ENCODE assay signal across 1 cellular context in genomic region chr17:75046583-75047289, GRCh38.
TF ChIP-seq lines count a peak whose summit lies in the region.

TSS of gene ATP5PD (minus strand) at chr17:75046969. CDS start at chr17:75042650, 4,319 bp downstream.
TSS of gene KCTD2 (plus strand) at chr17:75047225. CDS start at chr17:75047251, 26 bp downstream.

TF ChIP-seq in K562, 482 proteins besides CTCF, POLR2A, EP300 and RAD21 (continued from another document and continues in another):
- TF ChIP-seq SNAPC5 (CRISPR knock-in tag; IDR thresholded peaks at IDR 0.05): no peak
- peak; percentile 97 for TF ChIP-seq GABPB1 (CRISPR knock-in tag; IDR thresholded peaks at IDR 0.05)
- TF ChIP-seq KLF13 (tag; IDR thresholded peaks at IDR 0.05; ENCODE audit: borderline replicate concordance, low read depth): no peak
- TF ChIP-seq NR1H2 (CRISPR knock-in tag; IDR thresholded peaks at IDR 0.05): no peak
- TF ChIP-seq PRMT5 (CRISPR knock-in tag; IDR thresholded peaks at IDR 0.05): no peak
- TF ChIP-seq ZNF764 (CRISPR knock-in tag; IDR thresholded peaks at IDR 0.05; ENCODE audit: low read depth): no peak
- no peak for TF ChIP-seq ZNF395 (CRISPR knock-in tag; IDR thresholded peaks at IDR 0.05)
- TF ChIP-seq ZNF695 (CRISPR knock-in tag; IDR thresholded peaks at IDR 0.05): no peak
- no peak for TF ChIP-seq MGA (IDR thresholded peaks at IDR 0.05)
- TF ChIP-seq KLF10 (CRISPR knock-in tag; IDR thresholded peaks at IDR 0.05): no peak
- no peak for TF ChIP-seq PRPF4 (IDR thresholded peaks at IDR 0.05; ENCODE audit: insufficient read depth, low read depth, low read length, poor library complexity, severe bottlenecking)
- no peak for TF ChIP-seq FOXO4 (CRISPR knock-in tag; IDR thresholded peaks at IDR 0.05)
- TF ChIP-seq ZNF655 (CRISPR knock-in tag; IDR thresholded peaks at IDR 0.05): no peak
- 0 out of 2 replicates have a peak, but pooled peaks have one; percentile 35 for TF ChIP-seq ILF3 (IDR thresholded peaks at IDR 0.05; ENCODE audit: borderline replicate concordance)
- no peak for TF ChIP-seq SLC30A9 (CRISPR knock-in tag; IDR thresholded peaks at IDR 0.05)
- TF ChIP-seq ZNF253 (CRISPR knock-in tag; conservative IDR thresholded peaks at IDR 0.05): no peak
- TF ChIP-seq ZBTB2 (IDR thresholded peaks at IDR 0.05): no peak
- TF ChIP-seq NONO (IDR thresholded peaks at IDR 0.05; ENCODE audit: low read depth in 2 of 2, low read length in 1 of 2): peak in 1 of 2 experiments; percentile 98; a peak in 2 of 4 replicates
- TF ChIP-seq SOX6 (IDR thresholded peaks at IDR 0.05): peak; percentile 39
- no peak for TF ChIP-seq POLR3A (IDR thresholded peaks at IDR 0.05; ENCODE audit: borderline replicate concordance, extremely low read depth, insufficient read depth, insufficient read length)
- no peak for TF ChIP-seq RBM15 (IDR thresholded peaks at IDR 0.05; ENCODE audit: insufficient read depth, low read length)
- TF ChIP-seq FOXA3 (CRISPR knock-in tag; conservative IDR thresholded peaks at IDR 0.05 in 1 of 2, IDR thresholded peaks at IDR 0.05 in 1 of 2): no peak
- TF ChIP-seq ADNP (tag; IDR thresholded peaks at IDR 0.05): no peak
- no peak for TF ChIP-seq RFX1 (IDR thresholded peaks at IDR 0.05)
- TF ChIP-seq NR4A1 (CRISPR knock-in tag; IDR thresholded peaks at IDR 0.05): no peak
- TF ChIP-seq NR4A1 (tag; IDR thresholded peaks at IDR 0.05): no peak
- no peak for TF ChIP-seq ATF3 (IDR thresholded peaks at IDR 0.05)
- TF ChIP-seq ATF3 (CRISPR knock-in tag; conservative IDR thresholded peaks at IDR 0.05): 0 out of 2 replicates have a peak, but pooled peaks have one; percentile 24
- TF ChIP-seq FIP1L1 (IDR thresholded peaks at IDR 0.05; ENCODE audit: low read depth, low read length, poor library complexity, severe bottlenecking): no peak
- TF ChIP-seq RNF2 (IDR thresholded peaks at IDR 0.05): no peak
- TF ChIP-seq E4F1 (CRISPR knock-in tag; IDR thresholded peaks at IDR 0.05; ENCODE audit: borderline replicate concordance): no peak
- no peak for TF ChIP-seq ZNF12 (CRISPR knock-in tag; IDR thresholded peaks at IDR 0.05)
- no peak for TF ChIP-seq KDM1A (IDR thresholded peaks at IDR 0.05)
- no peak for TF ChIP-seq ZNF274 (IDR thresholded peaks at IDR 0.05; ENCODE audit: borderline replicate concordance, low read depth, low read length)
- no peak for TF ChIP-seq ZNF586 (CRISPR knock-in tag; conservative IDR thresholded peaks at IDR 0.05)
- TF ChIP-seq TFE3 (CRISPR knock-in tag; IDR thresholded peaks at IDR 0.05): no peak
